In the genomic region with DNA sequence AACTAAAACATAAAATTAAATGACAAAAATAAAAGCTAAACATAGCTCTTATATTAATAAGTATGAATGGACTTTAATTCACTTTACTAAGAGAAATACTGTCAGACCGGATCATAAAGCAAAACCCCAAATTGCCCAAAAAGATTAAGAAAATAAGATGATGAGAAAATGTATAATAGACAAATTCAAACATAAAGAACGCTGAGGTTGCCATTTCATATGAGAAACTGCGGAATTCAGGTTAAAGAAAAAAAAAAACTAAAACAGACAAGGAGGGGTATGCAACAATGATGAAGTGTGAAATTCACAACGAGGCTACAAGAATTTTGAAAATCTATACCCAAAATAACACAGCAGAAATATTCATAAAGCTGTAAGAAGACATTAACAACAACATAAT, we compare ENCODE assay signal across 25 cellular contexts.
"Had no signal": no experiment of that assay in that cellular context is flagged by ENCODE, and none has a peak within 500 bp of the region (broad histone marks: within the 10 kb centered on the region; RNA-seq: fewer than 3 reads in every experiment).

No MANE protein-coding gene starts in this region.

- H3K27ac Mint-ChIP-seq: dendritic cell treated with granulocyte-macrophage colony-stimulating factor and Interleukin-4, amounts not matched to agents 40 ng/mL and 50 ng/mL, for 4 days; effector memory CD8-positive, alpha-beta T cell; endodermal cell; memory B cell had no signal

- H3K36me3 ChIP-seq: colonic mucosa, esophagus squamous epithelium, gastrocnemius medialis, heart right ventricle, left lung, lower lobe of right lung had no signal

- H3K27me3 ChIP-seq: colonic mucosa, esophagus squamous epithelium, gastrocnemius medialis, heart right ventricle, left lung had no signal

- H3K9me3 ChIP-seq: colonic mucosa, esophagus squamous epithelium had no signal

- H3K27ac ChIP-seq: colonic mucosa, epithelial cell of prostate, esophagus squamous epithelium, gastrocnemius medialis, heart right ventricle, left lung, lower lobe of right lung had no signal

- FAIRE-seq: islet of Langerhans had no signal

- H3K27me3 Mint-ChIP-seq: dendritic cell treated with granulocyte-macrophage colony-stimulating factor and Interleukin-4, amounts not matched to agents 40 ng/mL and 50 ng/mL, for 4 days; memory B cell had no signal

- H3K9me3 Mint-ChIP-seq: effector memory CD8-positive, alpha-beta T cell had no signal

- ATAC-seq: effector memory CD8-positive, alpha-beta T cell; esophagus mucosa; gastrocnemius medialis; heart right ventricle; left cardiac atrium; left lung; left ventricle myocardium superior; lower lobe of right lung had no signal

- H3K4me1 Mint-ChIP-seq: endodermal cell had no signal

- H3K4me3 Mint-ChIP-seq: dendritic cell treated with granulocyte-macrophage colony-stimulating factor and Interleukin-4, amounts not matched to agents 40 ng/mL and 50 ng/mL, for 4 days; effector memory CD8-positive, alpha-beta T cell; endodermal cell; memory B cell had no signal

- DNase-seq: colonic mucosa; cortex of kidney; effector CD8-positive, alpha-beta T cell; effector memory CD8-positive, alpha-beta T cell; endodermal cell; erythroblast; esophagus squamous epithelium; foreskin fibroblast; foreskin melanocyte; gastrocnemius medialis; glutamatergic neuron; head of caudate nucleus; heart right ventricle; hippocampal formation; left cardiac atrium; left lung; left ventricle myocardium superior; lower lobe of right lung; mesendoderm; midbrain had no signal

- H3K4me3 ChIP-seq: colonic mucosa, esophagus squamous epithelium, gastrocnemius medialis, heart right ventricle, left lung, lower lobe of right lung had no signal
